ENCODE assay signal across 13 cellular contexts in genomic region chr18:59864446-59864764, GRCh38. TPM values are rescaled to one million over a fixed set of nuclear protein-coding genes. Genes with fewer than 3 reads are reported as not detected.
DNase-seq lines count a peak whose midpoint lies in the region; TF ChIP-seq lines count a peak whose summit lies in the region.
"Had no signal": no experiment of that assay in that cellular context is flagged by ENCODE, and none has a peak within 500 bp of the region (broad histone marks: within the 10 kb centered on the region; RNA-seq: fewer than 3 reads in every experiment).

No MANE protein-coding gene starts in this region.

- H4K20me1 ChIP-seq in mammary epithelial cell (ENCODE audit: insufficient read depth, low read length), result no peaks in the 10 kb centered on the region

- 0% methylated on average over 2 of the region's 2 CpGs for WGBS in mammary epithelial cell (ENCODE audit: low coverage, missing lambda C conversion rate)

- H3K79me2 ChIP-seq in mammary epithelial cell (ENCODE audit: insufficient read depth, low read length), result no peaks in the 10 kb centered on the region

- no peaks in the 10 kb centered on the region for H3K36me3 Mint-ChIP-seq in MCF 10A (ENCODE audit: insufficient read depth, unreplicated experiment)

- CTCF ChIA-PET in MCF 10A (lab: Yijun Ruan, JAX), result interaction anchor here (0.5 to 0.7 kb wide), 3 partner anchors 24 to 344 kb away, joined by 4 to 5 read pairs (median 4); no protein-coding TSS in a partner anchor
- CTCF ChIA-PET in mammary epithelial cell (lab: Charles Lee; ENCODE audit: low non-redundant PET), result interaction anchor here (0.7 kb wide), 1 partner anchor 233 kb away, joined by 15 read pairs; no protein-coding TSS in a partner anchor

- no peak overlapping the region for H3K4me3 Mint-ChIP-seq in MCF 10A (ENCODE audit: unreplicated experiment)

- H2AFZ ChIP-seq in mammary epithelial cell (ENCODE audit: low read depth, low read length), result peak overlapping the region; percentile 15

- no peaks in the 10 kb centered on the region for H3K4me1 Mint-ChIP-seq in MCF 10A (ENCODE audit: insufficient read depth, unreplicated experiment)

- peak overlapping the region; percentile 47 for H3K4me2 ChIP-seq in mammary epithelial cell (ENCODE audit: insufficient read depth, low read depth, low read length)

- in situ Hi-C loops in mammary epithelial cell (cut with MboI; ENCODE audit: low sequenced_read_pairs in 2 of 2), result loop anchor here in 1 of 2 donors (25.0 kb wide), 1 partner anchor 673 kb away; no protein-coding TSS in a partner anchor

- no peaks in the 10 kb centered on the region for H3K9me3 Mint-ChIP-seq in MCF 10A (ENCODE audit: unreplicated experiment)

- no peaks in the 10 kb centered on the region for H3K4me1 ChIP-seq in breast epithelium
- peaks cover 30% of the 10 kb centered on the region for H3K4me1 ChIP-seq in mammary epithelial cell (ENCODE audit: insufficient read depth, low read length)
- peaks cover 33% of the 10 kb centered on the region for H3K4me1 ChIP-seq in iPS-18a (ENCODE audit: control insufficient read depth, low read depth, low read length)

- TF ChIP-seq CTCF in MCF 10A (IDR thresholded peaks at IDR 0.05; ENCODE audit: unreplicated experiment) (no peak), breast epithelium (IDR thresholded peaks at IDR 0.05) (no peak), mammary epithelial cell (conservative IDR thresholded peaks at IDR 0.05 in 1 of 2, IDR thresholded peaks at IDR 0.05 in 1 of 2; ENCODE audit: extremely low read depth in 1 of 2, insufficient read depth in 1 of 2, low read depth in 1 of 2, low read length in 2 of 2) (no peak)

- BruUV-seq in MCF 10A (replicated peaks; lab: Mats Ljungman, UMichigan), result no TSS peak
- no TSS peak for BruUV-seq in mammary epithelial cell (replicated peaks; lab: Mats Ljungman, UMichigan)

- dilution Hi-C loops in mammary epithelial cell (cut with HindIII; ENCODE audit: low sequenced_read_pairs), result no loop called here

- POLR2A ChIA-PET in MCF 10A (lab: Yijun Ruan, JAX), result interaction anchor here (0.6 to 5.2 kb wide), 7 partner anchors 10 to 36 kb away, joined by 3 to 40 read pairs (median 3); partner anchors contain the start of gene PMAIP1

- intact Hi-C loops in MCF 10A (cut with micrococcal nuclease), result no loop called here
- intact Hi-C loops in breast epithelium (cut with DNase I; ENCODE audit: low total_unique reads), result no loop called here
- intact Hi-C loops in mammary epithelial cell (cut with micrococcal nuclease), result no loop called here

- no peaks in the 10 kb centered on the region for H3K27me3 Mint-ChIP-seq in MCF 10A (ENCODE audit: insufficient read depth, unreplicated experiment)

- H3K27ac ChIP-seq in breast epithelium (no peak overlapping the region), mammary epithelial cell (ENCODE audit: insufficient read depth, low read depth, low read length) (no peak overlapping the region), iPS-18a (ENCODE audit: low read length) (peak overlapping the region; percentile 92), caudate nucleus (ENCODE audit: low read depth, low read length) (no peak overlapping the region)
- H3K27ac ChIP-seq: C4-2B had no signal

- no peak overlapping the region for H3K4me3 ChIP-seq in breast epithelium
- no peak overlapping the region for H3K4me3 ChIP-seq in mammary epithelial cell (replicated peaks in 1 of 3; ENCODE audit: insufficient read depth in 1 of 3, low read depth in 2 of 3, low read length in 3 of 3)
- peak overlapping the region; percentile 42 for H3K4me3 ChIP-seq in iPS-18a (ENCODE audit: low read length)
- H3K4me3 ChIP-seq: Peyer's patch had no signal

- H3K27me3 ChIP-seq in breast epithelium (no peaks in the 10 kb centered on the region), mammary epithelial cell (ENCODE audit: insufficient read depth, low read length) (no peaks in the 10 kb centered on the region), iPS-18a (ENCODE audit: control insufficient read depth, insufficient read depth, low read length) (no peaks in the 10 kb centered on the region)
- H3K27me3 ChIP-seq: Peyer's patch had no signal

- H3K9me3 ChIP-seq in breast epithelium (no peaks in the 10 kb centered on the region), mammary epithelial cell (replicated peaks; ENCODE audit: insufficient read depth, low read length) (no peaks in the 10 kb centered on the region), iPS-18a (ENCODE audit: control insufficient read depth, low read depth, low read length) (no peaks in the 10 kb centered on the region)
- H3K9me3 ChIP-seq: Peyer's patch had no signal

- H3K9ac ChIP-seq in mammary epithelial cell (ENCODE audit: insufficient read depth, low read length) (no peak overlapping the region), iPS-18a (ENCODE audit: low read length) (peak overlapping the region; percentile 73)

- no peak overlapping the region for H3K27ac Mint-ChIP-seq in MCF 10A (ENCODE audit: low read depth, unreplicated experiment)

- H3K36me3 ChIP-seq in breast epithelium (no peaks in the 10 kb centered on the region), mammary epithelial cell (ENCODE audit: insufficient read depth, low read length) (no peaks in the 10 kb centered on the region), iPS-18a (ENCODE audit: control insufficient read depth, low read depth, low read length) (no peaks in the 10 kb centered on the region)
- H3K36me3 ChIP-seq: Peyer's patch had no signal

- DNase-seq in MCF 10A (ENCODE audit: unreplicated experiment) (peak; percentile 39), breast epithelium (ENCODE audit: low spot score in 2 of 2) (no peak), mammary epithelial cell (peak; percentile 63), Ammon's horn (ENCODE audit: low spot score) (no peak), caudate nucleus (lab: John Stamatoyannopoulos, UW) (no peak), NCI-H187 treated with DMSO at 0.1 percent for 48 hours (lab: John Stamatoyannopoulos, UW) (no peak), NCI-H1417 treated with DMSO at 0.1 percent for 48 hours (lab: John Stamatoyannopoulos, UW) (no peak)
- DNase-seq: DMS153, NCI-H1694, NCI-H446, Peyer's patch had no signal

- TF ChIP-seq POLR2A in breast epithelium (IDR thresholded peaks at IDR 0.05), result no peak

RNA-seq across cellular contexts. Expression of gene PMAIP1, which starts 35.4 kb away (rescaled TPM):
- total RNA-seq in MCF 10A (2022), result 21.7 and 28.0 TPM in 2 replicates
- 1 to 10 TPM; 1.1 to 7.5 (median 5.3) TPM for total RNA-seq in breast epithelium
- total RNA-seq in mammary epithelial cell, result 10 to 100 TPM; 17.8 to 34.3 TPM
- 14.4 TPM for polyA plus RNA-seq in mammary epithelial cell
- 4.2 TPM for polyA minus RNA-seq in mammary epithelial cell

Comparison
In these comparisons a context has a peak if more than half of its experiments do, and no peak if none do; other contexts are left out.
1. DNase-seq: peak in MCF 10A (single experiment) and mammary epithelial cell (single experiment); none in breast epithelium (0 of 2), Ammon's horn (single experiment), caudate nucleus (0 of 61), NCI-H187 treated with DMSO at 0.1 percent for 48 hours (single experiment) and NCI-H1417 treated with DMSO at 0.1 percent for 48 hours (single experiment).